25 cellular contexts compared by ENCODE assay signal in the genomic region with DNA sequence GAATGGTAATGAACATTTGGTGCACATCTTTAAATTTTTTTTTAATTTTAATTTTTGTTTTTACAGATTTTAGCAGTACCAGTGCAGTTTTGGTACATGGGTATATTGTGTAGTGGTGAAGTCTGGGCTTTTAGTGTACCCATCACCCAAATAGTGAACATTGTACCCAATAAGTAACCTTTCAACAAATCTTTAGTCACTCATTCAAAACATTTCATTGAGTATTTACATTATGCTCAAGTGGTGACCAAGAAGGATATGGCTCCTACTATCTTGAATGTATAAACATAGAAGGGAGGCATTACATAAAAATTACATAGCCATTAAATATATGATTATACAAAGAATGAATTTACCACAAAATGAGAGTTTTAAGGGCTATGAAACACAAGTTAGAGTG.
DNase-seq lines count a peak whose midpoint lies in the region; ATAC-seq, FAIRE-seq and TF ChIP-seq lines count a peak whose summit lies in the region.
"Had no signal": no experiment of that assay in that cellular context is flagged by ENCODE, and none has a peak within 500 bp of the region (broad histone marks: within the 10 kb centered on the region; RNA-seq: fewer than 3 reads in every experiment).

No MANE protein-coding gene starts in this region.

- peaks cover 3% of the 10 kb centered on the region for H3K27me3 Mint-ChIP-seq in neural progenitor cell (ENCODE audit: insufficient read depth, low read depth)
- no peaks in the 10 kb centered on the region for H3K27me3 Mint-ChIP-seq in activated T-helper 17 cell treated with anti-CD3 and anti-CD28 coated beads, Interleukin-2, amount 50 U/mL, for 72 hours

- H3K4me3 ChIP-seq in A549: no peak overlapping the region
- H3K4me3 ChIP-seq in Panc1 (ENCODE audit: low read depth in 2 of 2, low read length in 2 of 2): no peak overlapping the region
- H3K4me3 ChIP-seq in HepG2 (replicated peaks in 1 of 3; ENCODE audit: insufficient read depth in 1 of 3, low read depth in 2 of 3, low read length in 3 of 3): no peak overlapping the region; a peak in 1 of 6 replicates
- no peak overlapping the region for H3K4me3 ChIP-seq in neural progenitor cell
- H3K4me3 ChIP-seq: MG63, Peyer's patch, SK-N-MC had no signal

- TF ChIP-seq CTCF in A549 (IDR thresholded peaks at IDR 0.05) (no peak), Panc1 (IDR thresholded peaks at IDR 0.05) (no peak), HepG2 (CRISPR knock-in tag; IDR thresholded peaks at IDR 0.05) (no peak), neural progenitor cell (IDR thresholded peaks at IDR 0.05) (no peak)

- H3K79me2 ChIP-seq in HepG2 (ENCODE audit: insufficient read depth, low read length) (no peaks in the 10 kb centered on the region), neural progenitor cell (ENCODE audit: low read depth) (no peaks in the 10 kb centered on the region)

- in situ Hi-C loops in Panc1 (cut with HindIII; ENCODE audit: low pct_unique_long_range_greater_than_20kb, low sequenced_read_pairs): no loop called here
- in situ Hi-C loops in HepG2 (cut with HindIII; ENCODE audit: extremely low pct_ligation_motif_present, low pct_unique_long_range_greater_than_20kb): no loop called here

- H4K20me1 ChIP-seq in HepG2 (ENCODE audit: insufficient read depth, low read length) (no peaks in the 10 kb centered on the region), neural progenitor cell (ENCODE audit: low read depth) (no peaks in the 10 kb centered on the region)

- peaks cover 38% of the 10 kb centered on the region for H3K4me1 Mint-ChIP-seq in neural progenitor cell
- H3K4me1 Mint-ChIP-seq in activated T-helper 17 cell treated with anti-CD3 and anti-CD28 coated beads, Interleukin-2, amount 50 U/mL, for 72 hours: peaks cover 11% of the 10 kb centered on the region

- H3K9ac ChIP-seq in HepG2 (ENCODE audit: insufficient read depth, low read depth, low read length) (no peak overlapping the region), neural progenitor cell (no peak overlapping the region)

- no peaks in the 10 kb centered on the region for H3K9me3 ChIP-seq in A549
- no peaks in the 10 kb centered on the region for H3K9me3 ChIP-seq in Panc1 (ENCODE audit: control insufficient read depth, insufficient read depth, low read depth, low read length)
- no peaks in the 10 kb centered on the region for H3K9me3 ChIP-seq in HepG2 (ENCODE audit: low read length)
- no peaks in the 10 kb centered on the region for H3K9me3 ChIP-seq in neural progenitor cell (ENCODE audit: low read depth)
- H3K9me3 ChIP-seq: MG63, Peyer's patch had no signal

- H3K27ac ChIP-seq in A549 (no peak overlapping the region), Panc1 (ENCODE audit: low read length) (peak overlapping the region; percentile 48; the same call in 1 of the 2 replicates), HepG2 (ENCODE audit: extremely low read length, insufficient read depth, low read length) (peak overlapping the region; percentile 59), neural progenitor cell (no peak overlapping the region)
- H3K27ac ChIP-seq: HL-60, Peyer's patch, SK-N-MC had no signal

- TF ChIP-seq RAD21 in A549 (conservative IDR thresholded peaks at IDR 0.05 in 1 of 2, IDR thresholded peaks at IDR 0.05 in 1 of 2) (no peak), HepG2 (CRISPR knock-in tag; IDR thresholded peaks at IDR 0.05) (no peak)

- H3K9me3 Mint-ChIP-seq in neural progenitor cell: peaks cover 23% of the 10 kb centered on the region
- no peaks in the 10 kb centered on the region for H3K9me3 Mint-ChIP-seq in activated T-helper 17 cell treated with anti-CD3 and anti-CD28 coated beads, Interleukin-2, amount 50 U/mL, for 72 hours
- H3K9me3 Mint-ChIP-seq: H9 had no signal

- H3K27ac Mint-ChIP-seq in neural progenitor cell: no peak overlapping the region
- H3K27ac Mint-ChIP-seq in activated T-helper 17 cell treated with anti-CD3 and anti-CD28 coated beads, Interleukin-2, amount 50 U/mL, for 72 hours: no peak overlapping the region
- H3K27ac Mint-ChIP-seq: H9 had no signal

- no peaks in the 10 kb centered on the region for H3K36me3 Mint-ChIP-seq in neural progenitor cell
- no peaks in the 10 kb centered on the region for H3K36me3 Mint-ChIP-seq in activated T-helper 17 cell treated with anti-CD3 and anti-CD28 coated beads, Interleukin-2, amount 50 U/mL, for 72 hours (ENCODE audit: low read depth)

- H3K4me2 ChIP-seq in A549: 0 out of 3 replicates have a peak overlapping the region, but pooled peaks have one; percentile 21
- H3K4me2 ChIP-seq in HepG2 (ENCODE audit: low read depth, low read length): peak overlapping the region; percentile 59
- H3K4me2 ChIP-seq in neural progenitor cell: peak overlapping the region; percentile 21

- TF ChIP-seq EP300 in A549 (IDR thresholded peaks at IDR 0.05) (no peak), HepG2 (IDR thresholded peaks at IDR 0.05; ENCODE audit: low read depth in 2 of 2, low read length in 2 of 2) (0 out of 4 replicates have a peak, but pooled peaks of 1 of the 2 experiments have one; percentile 26), HepG2 (CRISPR knock-in tag; IDR thresholded peaks at IDR 0.05; ENCODE audit: borderline replicate concordance) (no peak)

- intact Hi-C loops in Panc1 (cut with micrococcal nuclease; ENCODE audit: unreplicated experiment): no loop called here
- intact Hi-C loops in HepG2 (cut with micrococcal nuclease; ENCODE audit: unreplicated experiment): no loop called here

- CTCF ChIA-PET in A549 (lab: Yijun Ruan, JAX) (no interaction called here), Panc1 (lab: Charles Lee) (no interaction called here), HepG2 (lab: Yijun Ruan, JAX; ENCODE audit: low intra/inter-chr PET ratio, low total read pairs) (no interaction called here)

- FAIRE-seq in A549 (lab: Jason Lieb, UNC) (no peak), HepG2 (lab: Jason Lieb, UNC) (no peak)
- FAIRE-seq: A204.1 had no signal

- ATAC-seq in A549: no peak
- ATAC-seq in Panc1: no peak
- ATAC-seq in HepG2: peak; percentile 93
- ATAC-seq in activated T-helper 17 cell treated with anti-CD3 and anti-CD28 coated beads, Interleukin-2, amount 50 U/mL, for 72 hours (replicated peaks): no peak
- ATAC-seq in GM19324 (IDR thresholded peaks at IDR 0.05; ENCODE audit: low FRiP score, unreplicated experiment): no peak
- ATAC-seq: Right ventricle myocardium inferior had no signal

- no peaks in the 10 kb centered on the region for H3F3A ChIP-seq in neural progenitor cell (ENCODE audit: low read depth)

- no peaks in the 10 kb centered on the region for H3K27me3 ChIP-seq in Panc1 (ENCODE audit: control insufficient read depth, insufficient read depth, low read length)
- H3K27me3 ChIP-seq in HepG2 (ENCODE audit: control insufficient read depth in 1 of 2, insufficient read depth in 2 of 2, low read length in 2 of 2): no peaks in the 10 kb centered on the region
- H3K27me3 ChIP-seq in neural progenitor cell: no peaks in the 10 kb centered on the region
- H3K27me3 ChIP-seq: MG63, Peyer's patch had no signal

- POLR2A ChIA-PET in A549 (lab: Yijun Ruan, JAX) (no interaction called here), Panc1 (lab: Charles Lee) (no interaction called here), HepG2 (lab: Yijun Ruan, JAX) (no interaction called here)

- no peak for DNase-seq in A549 (ENCODE audit: low read depth in 1 of 2, low spot score in 1 of 2)
- no peak for DNase-seq in Panc1 (ENCODE audit: low read depth, low spot score)
- DNase-seq in HepG2 (ENCODE audit: low spot score): peak; percentile 56
- no peak for DNase-seq in neural progenitor cell (ENCODE audit: low spot score)
- DNase-seq in T-helper 1 cell: no peak
- no peak for DNase-seq in AG08396 (ENCODE audit: low spot score)
- DNase-seq: C1 segment of cervical spinal cord, DMS 273 treated with DMSO at 0.1 percent for 48 hours, GF-D8, H9, Kasumi-1, MG63, NCI-H1048, NCI-H1436, NCI-H2081, NCI-H2171 treated with DMSO at 0.1 percent for 48 hours, NCI-H446 treated with DMSO at 0.1 percent for 48 hours, NCI-H69, Peyer's patch had no signal

- no peak overlapping the region for H2AFZ ChIP-seq in HepG2 (ENCODE audit: low read length)
- H2AFZ ChIP-seq in neural progenitor cell (replicated peaks): no peak overlapping the region

- H3K4me1 ChIP-seq in A549: no peaks in the 10 kb centered on the region
- no peaks in the 10 kb centered on the region for H3K4me1 ChIP-seq in Panc1 (ENCODE audit: control insufficient read depth, insufficient read depth, low read length)
- peaks cover 46% of the 10 kb centered on the region for H3K4me1 ChIP-seq in HepG2 (ENCODE audit: insufficient read depth, low read length)
- H3K4me1 ChIP-seq in neural progenitor cell: peaks cover 22% of the 10 kb centered on the region

- TF ChIP-seq POLR2A in A549 (IDR thresholded peaks at IDR 0.05; ENCODE audit: low read length) (no peak), HepG2 (IDR thresholded peaks at IDR 0.05; ENCODE audit: insufficient read depth in 1 of 2, low read depth in 2 of 2, low read length in 2 of 2) (no peak)

- BruUV-seq in Panc1 (replicated peaks; lab: Mats Ljungman, UMichigan) (no TSS peak), HepG2 (replicated peaks; lab: Mats Ljungman, UMichigan) (no TSS peak)

- no peak overlapping the region for H3K4me3 Mint-ChIP-seq in neural progenitor cell
- no peak overlapping the region for H3K4me3 Mint-ChIP-seq in activated T-helper 17 cell treated with anti-CD3 and anti-CD28 coated beads, Interleukin-2, amount 50 U/mL, for 72 hours
- H3K4me3 Mint-ChIP-seq: H9 had no signal

- H3K36me3 ChIP-seq in Panc1 (ENCODE audit: control insufficient read depth, insufficient read depth, low read length) (no peaks in the 10 kb centered on the region), HepG2 (replicated peaks in 1 of 2; ENCODE audit: control insufficient read depth in 1 of 2, insufficient read depth in 2 of 2, low read length in 2 of 2) (no peaks in the 10 kb centered on the region), neural progenitor cell (no peaks in the 10 kb centered on the region)
- H3K36me3 ChIP-seq: MG63, Peyer's patch had no signal

TF ChIP-seq in A549, 52 proteins besides CTCF, POLR2A, EP300 and RAD21 (continues in another document):
- TF ChIP-seq ESRRA (IDR thresholded peaks at IDR 0.05; ENCODE audit: borderline replicate concordance, low read length) (no peak), NR3C1 (IDR thresholded peaks at IDR 0.05) (no peak), JUNB (IDR thresholded peaks at IDR 0.05) (no peak), NPAS2 (CRISPR knock-in tag; IDR thresholded peaks at IDR 0.05; ENCODE audit: borderline replicate concordance) (no peak)

TF ChIP-seq in HepG2, 621 proteins besides CTCF, POLR2A, EP300 and RAD21 (continues in another document):
- 0 out of 2 replicates have a peak, but pooled peaks have one; percentile 22 for TF ChIP-seq SAP130 (CRISPR knock-in tag; IDR thresholded peaks at IDR 0.05; ENCODE audit: low read depth)

Comparison
In these comparisons a context has a peak if more than half of its experiments do, and no peak if none do; other contexts are left out.
1. H3K27ac ChIP-seq: peak in Panc1 (single experiment) and HepG2 (single experiment); none in A549 (0 of 2) and neural progenitor cell (single experiment).
2. Peak in every context shown above with its lines, with median percentiles within 50 percentile points of each other: H3K4me2 ChIP-seq.